In the genomic region with DNA sequence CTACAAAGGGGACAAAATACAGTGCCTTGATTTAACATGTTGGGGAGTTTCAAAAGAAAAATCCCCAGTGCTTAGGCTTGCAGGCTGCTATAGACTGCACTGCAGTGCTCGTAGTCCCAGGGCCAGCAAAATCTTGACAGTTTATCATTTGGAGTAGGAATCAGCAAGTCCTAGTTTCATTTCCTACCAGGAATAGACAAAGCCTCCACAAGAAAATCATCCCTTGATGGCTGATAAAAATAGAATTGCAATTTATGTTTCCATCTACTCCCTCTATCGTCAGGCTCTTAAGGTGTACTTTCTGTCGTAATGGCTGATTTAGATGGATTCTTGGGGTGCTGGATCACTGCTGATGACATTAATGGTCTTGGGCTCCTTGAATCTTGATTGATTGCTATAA, we compare ENCODE assay signal across 10 cellular contexts.
"Had no signal": no experiment of that assay in that cellular context is flagged by ENCODE, and none has a peak within 500 bp of the region (broad histone marks: within the 10 kb centered on the region; RNA-seq: fewer than 3 reads in every experiment).

No MANE protein-coding gene starts in this region.

- ATAC-seq: activated CD4-positive, alpha-beta T cell treated with anti-CD3 and anti-CD28 coated beads for 36 hours; activated CD4-positive, CD25-positive, alpha-beta regulatory T cell treated with anti-CD3 and anti-CD28 coated beads, Interleukin-2, amount 50 U/mL, for 24 hours; activated CD8-positive, alpha-beta memory T cell treated with anti-CD3 and anti-CD28 coated beads, Interleukin-2, amount 10 ng/mL, durations not matched to agents 7 days and 5 days; activated CD8-positive, alpha-beta T cell treated with anti-CD3 and anti-CD28 coated beads for 36 hours; activated CD8-positive, alpha-beta T cell treated with anti-CD3 and anti-CD28 coated beads, Interleukin-2, amount 10 ng/mL, durations not matched to agents 7 days and 5 days; T-cell; T-helper 17 cell; WTC11 had no signal

- H3K36me3 ChIP-seq: WERI-Rb-1 had no signal

- H3K27ac ChIP-seq: VCaP, WERI-Rb-1 had no signal
